In genomic region chrX:46545111-46546005, GRCh38 we compare ENCODE assay signal across 1 cellular context.
TF ChIP-seq lines count a peak whose summit lies in the region.

Gene ZNF674, minus strand, starts transcription at chrX:46545421. Its CDS starts 3,334 bp downstream, at chrX:46542087.

TF ChIP-seq in K562, 482 proteins besides CTCF, POLR2A, EP300 and RAD21 (continued from another document and continues in another):
- no peak for TF ChIP-seq ZNF655 (CRISPR knock-in tag; IDR thresholded peaks at IDR 0.05)
- TF ChIP-seq, protein P1, sequence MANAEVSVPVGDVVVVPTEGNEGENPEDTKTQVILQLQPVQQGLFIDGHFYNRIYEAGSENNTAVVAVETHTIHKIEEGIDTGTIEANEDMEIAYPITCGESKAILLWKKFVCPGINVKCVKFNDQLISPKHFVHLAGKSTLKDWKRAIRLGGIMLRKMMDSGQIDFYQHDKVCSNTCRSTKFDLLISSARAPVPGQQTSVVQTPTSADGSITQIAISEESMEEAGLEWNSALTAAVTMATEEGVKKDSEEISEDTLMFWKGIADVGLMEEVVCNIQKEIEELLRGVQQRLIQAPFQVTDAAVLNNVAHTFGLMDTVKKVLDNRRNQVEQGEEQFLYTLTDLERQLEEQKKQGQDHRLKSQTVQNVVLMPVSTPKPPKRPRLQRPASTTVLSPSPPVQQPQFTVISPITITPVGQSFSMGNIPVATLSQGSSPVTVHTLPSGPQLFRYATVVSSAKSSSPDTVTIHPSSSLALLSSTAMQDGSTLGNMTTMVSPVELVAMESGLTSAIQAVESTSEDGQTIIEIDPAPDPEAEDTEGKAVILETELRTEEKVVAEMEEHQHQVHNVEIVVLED (CRISPR knock-in tag; IDR thresholded peaks at IDR 0.05), result no peak
- TF ChIP-seq, protein P2, sequence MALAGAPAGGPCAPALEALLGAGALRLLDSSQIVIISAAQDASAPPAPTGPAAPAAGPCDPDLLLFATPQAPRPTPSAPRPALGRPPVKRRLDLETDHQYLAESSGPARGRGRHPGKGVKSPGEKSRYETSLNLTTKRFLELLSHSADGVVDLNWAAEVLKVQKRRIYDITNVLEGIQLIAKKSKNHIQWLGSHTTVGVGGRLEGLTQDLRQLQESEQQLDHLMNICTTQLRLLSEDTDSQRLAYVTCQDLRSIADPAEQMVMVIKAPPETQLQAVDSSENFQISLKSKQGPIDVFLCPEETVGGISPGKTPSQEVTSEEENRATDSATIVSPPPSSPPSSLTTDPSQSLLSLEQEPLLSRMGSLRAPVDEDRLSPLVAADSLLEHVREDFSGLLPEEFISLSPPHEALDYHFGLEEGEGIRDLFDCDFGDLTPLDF (CRISPR knock-in tag; IDR thresholded peaks at IDR 0.05), result no peak
- 0 out of 2 replicates have a peak, but pooled peaks have one; percentile 27 for TF ChIP-seq ARID4B (CRISPR knock-in tag; IDR thresholded peaks at IDR 0.05)
- no peak for TF ChIP-seq SMARCB1 (IDR thresholded peaks at IDR 0.05; ENCODE audit: insufficient read length, low read depth)
- no peak for TF ChIP-seq EWSR1 (IDR thresholded peaks at IDR 0.05; ENCODE audit: borderline replicate concordance, low read depth, partially characterized antibody)
- TF ChIP-seq, protein P3, sequence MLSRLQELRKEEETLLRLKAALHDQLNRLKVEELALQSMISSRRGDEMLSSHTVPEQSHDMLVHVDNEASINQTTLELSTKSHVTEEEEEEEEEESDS (CRISPR knock-in tag; IDR thresholded peaks at IDR 0.05), result no peak
- peak; percentile 83 for TF ChIP-seq GABPA (tag; conservative IDR thresholded peaks at IDR 0.05; ENCODE audit: low read depth)
- TF ChIP-seq ELF4 (CRISPR knock-in tag; IDR thresholded peaks at IDR 0.05), result 0 out of 2 replicates have a peak, but pooled peaks have one; percentile 18
- no peak for TF ChIP-seq ZSCAN29 (IDR thresholded peaks at IDR 0.05)
- TF ChIP-seq, protein P4, sequence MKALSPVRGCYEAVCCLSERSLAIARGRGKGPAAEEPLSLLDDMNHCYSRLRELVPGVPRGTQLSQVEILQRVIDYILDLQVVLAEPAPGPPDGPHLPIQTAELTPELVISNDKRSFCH (CRISPR knock-in tag; IDR thresholded peaks at IDR 0.05), result no peak
- TF ChIP-seq, protein P4 (tag; IDR thresholded peaks at IDR 0.05), result no peak
- TF ChIP-seq, protein P5, sequence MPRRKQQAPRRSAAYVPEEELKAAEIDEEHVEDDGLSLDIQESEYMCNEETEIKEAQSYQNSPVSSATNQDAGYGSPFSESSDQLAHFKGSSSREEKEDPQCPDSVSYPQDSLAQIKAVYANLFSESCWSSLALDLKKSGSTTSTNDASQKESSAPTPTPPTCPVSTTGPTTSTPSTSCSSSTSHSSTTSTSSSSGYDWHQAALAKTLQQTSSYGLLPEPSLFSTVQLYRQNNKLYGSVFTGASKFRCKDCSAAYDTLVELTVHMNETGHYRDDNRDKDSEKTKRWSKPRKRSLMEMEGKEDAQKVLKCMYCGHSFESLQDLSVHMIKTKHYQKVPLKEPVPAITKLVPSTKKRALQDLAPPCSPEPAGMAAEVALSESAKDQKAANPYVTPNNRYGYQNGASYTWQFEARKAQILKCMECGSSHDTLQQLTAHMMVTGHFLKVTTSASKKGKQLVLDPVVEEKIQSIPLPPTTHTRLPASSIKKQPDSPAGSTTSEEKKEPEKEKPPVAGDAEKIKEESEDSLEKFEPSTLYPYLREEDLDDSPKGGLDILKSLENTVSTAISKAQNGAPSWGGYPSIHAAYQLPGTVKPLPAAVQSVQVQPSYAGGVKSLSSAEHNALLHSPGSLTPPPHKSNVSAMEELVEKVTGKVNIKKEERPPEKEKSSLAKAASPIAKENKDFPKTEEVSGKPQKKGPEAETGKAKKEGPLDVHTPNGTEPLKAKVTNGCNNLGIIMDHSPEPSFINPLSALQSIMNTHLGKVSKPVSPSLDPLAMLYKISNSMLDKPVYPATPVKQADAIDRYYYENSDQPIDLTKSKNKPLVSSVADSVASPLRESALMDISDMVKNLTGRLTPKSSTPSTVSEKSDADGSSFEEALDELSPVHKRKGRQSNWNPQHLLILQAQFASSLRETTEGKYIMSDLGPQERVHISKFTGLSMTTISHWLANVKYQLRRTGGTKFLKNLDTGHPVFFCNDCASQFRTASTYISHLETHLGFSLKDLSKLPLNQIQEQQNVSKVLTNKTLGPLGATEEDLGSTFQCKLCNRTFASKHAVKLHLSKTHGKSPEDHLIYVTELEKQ (CRISPR knock-in tag; IDR thresholded peaks at IDR 0.05), result no peak
- no peak for TF ChIP-seq BRD9 (IDR thresholded peaks at IDR 0.05; ENCODE audit: low read depth, partially characterized antibody)
- TF ChIP-seq FIP1L1 (IDR thresholded peaks at IDR 0.05; ENCODE audit: low read depth, low read length, poor library complexity, severe bottlenecking), result peak; percentile 36
- TF ChIP-seq NR1H2 (CRISPR knock-in tag; IDR thresholded peaks at IDR 0.05), result no peak
- no peak for TF ChIP-seq MEF2A (IDR thresholded peaks at IDR 0.05; ENCODE audit: control insufficient read depth, low read depth, low read length)
- peak; percentile 86 for TF ChIP-seq RBFOX2 (IDR thresholded peaks at IDR 0.05; ENCODE audit: low read depth, low read length)
- no peak for TF ChIP-seq ASH1L (IDR thresholded peaks at IDR 0.05; ENCODE audit: borderline replicate concordance, low read depth, partially characterized antibody)
- TF ChIP-seq BCL6 (CRISPR knock-in tag; IDR thresholded peaks at IDR 0.05), result no peak
- TF ChIP-seq ZNF24 (IDR thresholded peaks at IDR 0.05), result no peak
- TF ChIP-seq NFYB (IDR thresholded peaks at IDR 0.05; ENCODE audit: extremely low read depth, insufficient read length), result no peak
- TF ChIP-seq IRF2 (CRISPR knock-in tag; IDR thresholded peaks at IDR 0.05), result no peak
- TF ChIP-seq PHF20 (IDR thresholded peaks at IDR 0.05; ENCODE audit: partially characterized antibody), result peak; percentile 21
- TF ChIP-seq RBM17 (IDR thresholded peaks at IDR 0.05; ENCODE audit: borderline replicate concordance, low read depth, low read length), result no peak
- peak; percentile 54; the same call in 1 of the 2 replicates for TF ChIP-seq VEZF1 (CRISPR knock-in tag; IDR thresholded peaks at IDR 0.05)
- TF ChIP-seq SREBF1 (IDR thresholded peaks at IDR 0.05; ENCODE audit: borderline replicate concordance, low read depth, low read length), result no peak
- TF ChIP-seq KAT2B (IDR thresholded peaks at IDR 0.05; ENCODE audit: low read depth, low read length), result no peak
- TF ChIP-seq CHD4 (IDR thresholded peaks at IDR 0.05; ENCODE audit: insufficient read depth, insufficient replicate concordance, low read depth, low read length, poor library complexity, severe bottlenecking), result no peak
- no peak for TF ChIP-seq ILK (tag; IDR thresholded peaks at IDR 0.05; ENCODE audit: borderline replicate concordance, low read depth)
- TF ChIP-seq FOXK2 (conservative IDR thresholded peaks at IDR 0.05 in 1 of 2, IDR thresholded peaks at IDR 0.05 in 1 of 2; ENCODE audit: low read depth in 2 of 2), result peak; percentile 94 to 96
- peak; percentile 84 for TF ChIP-seq SUPT5H (IDR thresholded peaks at IDR 0.05)
- TF ChIP-seq CCAR2 (IDR thresholded peaks at IDR 0.05; ENCODE audit: low read depth, low read length), result no peak
- no peak for TF ChIP-seq SAP30 (IDR thresholded peaks at IDR 0.05; ENCODE audit: borderline replicate concordance, insufficient read depth, low read depth, low read length, poor library complexity, severe bottlenecking)
- TF ChIP-seq, protein P6, sequence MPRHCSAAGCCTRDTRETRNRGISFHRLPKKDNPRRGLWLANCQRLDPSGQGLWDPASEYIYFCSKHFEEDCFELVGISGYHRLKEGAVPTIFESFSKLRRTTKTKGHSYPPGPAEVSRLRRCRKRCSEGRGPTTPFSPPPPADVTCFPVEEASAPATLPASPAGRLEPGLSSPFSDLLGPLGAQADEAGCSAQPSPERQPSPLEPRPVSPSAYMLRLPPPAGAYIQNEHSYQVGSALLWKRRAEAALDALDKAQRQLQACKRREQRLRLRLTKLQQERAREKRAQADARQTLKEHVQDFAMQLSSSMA (CRISPR knock-in tag; IDR thresholded peaks at IDR 0.05), result no peak
- TF ChIP-seq ZBTB33 (CRISPR knock-in tag; IDR thresholded peaks at IDR 0.05), result no peak
- no peak for TF ChIP-seq ZNF699 (CRISPR knock-in tag; IDR thresholded peaks at IDR 0.05; ENCODE audit: insufficient replicate concordance)
- peak; percentile 30; the same call in 1 of the 2 replicates for TF ChIP-seq ZBTB7A (IDR thresholded peaks at IDR 0.05; ENCODE audit: borderline replicate concordance, control insufficient read depth, low read depth, low read length)
- peak; percentile 85 for TF ChIP-seq FOSL1 (tag; conservative IDR thresholded peaks at IDR 0.05)
- TF ChIP-seq, protein P7, sequence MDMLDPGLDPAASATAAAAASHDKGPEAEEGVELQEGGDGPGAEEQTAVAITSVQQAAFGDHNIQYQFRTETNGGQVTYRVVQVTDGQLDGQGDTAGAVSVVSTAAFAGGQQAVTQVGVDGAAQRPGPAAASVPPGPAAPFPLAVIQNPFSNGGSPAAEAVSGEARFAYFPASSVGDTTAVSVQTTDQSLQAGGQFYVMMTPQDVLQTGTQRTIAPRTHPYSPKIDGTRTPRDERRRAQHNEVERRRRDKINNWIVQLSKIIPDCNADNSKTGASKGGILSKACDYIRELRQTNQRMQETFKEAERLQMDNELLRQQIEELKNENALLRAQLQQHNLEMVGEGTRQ (CRISPR knock-in tag; IDR thresholded peaks at IDR 0.05), result no peak
- TF ChIP-seq MYBL2 (IDR thresholded peaks at IDR 0.05; ENCODE audit: low read depth), result no peak
- no peak for TF ChIP-seq MYBL2 (CRISPR knock-in tag; IDR thresholded peaks at IDR 0.05; ENCODE audit: borderline replicate concordance)
